In the genomic region with DNA sequence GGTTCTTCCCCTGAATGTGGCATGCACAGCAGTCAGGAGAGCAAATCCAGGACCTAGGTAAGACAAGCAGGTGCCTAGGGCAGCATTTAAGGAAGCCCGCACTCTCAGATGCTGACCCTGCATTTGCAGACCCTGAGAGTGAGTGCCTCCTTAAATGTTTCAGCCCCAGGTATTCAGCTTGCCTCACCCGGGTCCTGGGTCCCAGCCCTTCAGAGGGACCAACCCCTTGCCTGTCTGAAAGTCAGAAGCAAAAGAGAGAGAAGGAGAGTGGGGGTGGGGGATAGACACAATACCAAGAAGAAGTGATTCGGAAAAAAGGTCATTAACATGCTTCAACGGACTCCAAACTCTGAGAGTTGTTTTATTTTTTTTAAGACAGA, we compare ENCODE assay signal across 15 cellular contexts.
"Had no signal": no experiment of that assay in that cellular context is flagged by ENCODE, and none has a peak within 500 bp of the region (broad histone marks: within the 10 kb centered on the region; RNA-seq: fewer than 3 reads in every experiment).

No MANE protein-coding gene starts in this region.

- H3K4me1 Mint-ChIP-seq: activated CD4-positive, alpha-beta T cell treated with anti-CD3 and anti-CD28 coated beads, Interleukin-2, amount 10 ng/mL, durations not matched to agents 7 days and 5 days had no signal

- H3K9me3 ChIP-seq: SK-N-SH, upper lobe of left lung had no signal

- H3K4me3 ChIP-seq: dorsolateral prefrontal cortex, upper lobe of left lung had no signal

- H3K79me2 ChIP-seq: parathyroid adenoma had no signal

- H3K9me3 Mint-ChIP-seq: activated CD4-positive, alpha-beta T cell treated with anti-CD3 and anti-CD28 coated beads, Interleukin-2, amount 10 ng/mL, durations not matched to agents 7 days and 5 days; activated naive CD4-positive, alpha-beta T cell treated with anti-CD3 and anti-CD28 coated beads, Interleukin-2, amount 50 U/mL, for 72 hours; activated T-helper 2 cell treated with anti-CD3 and anti-CD28 coated beads, Interferon-gamma antibody, Interleukin-2, Interleukin-4, amounts not matched to agents 10 μg/mL and 5 μg/mL and 100 μg/mL, durations not matched to agents 14 hours and 24 hours and 36 hours; mesothelial cell of epicardium; T-helper 1 cell treated with Interleukin-12 subunit alpha and Interleukin-12 subunit beta and Interleukin-4 antibody, amounts not matched to agents 30 μg/mL and 1 μg/mL, for 36 hours had no signal

- H3K27ac Mint-ChIP-seq: activated CD4-positive, alpha-beta T cell treated with anti-CD3 and anti-CD28 coated beads, Interleukin-2, amount 10 ng/mL, durations not matched to agents 7 days and 5 days; activated naive CD4-positive, alpha-beta T cell treated with anti-CD3 and anti-CD28 coated beads, Interleukin-2, amount 50 U/mL, for 72 hours; activated T-helper 2 cell treated with anti-CD3 and anti-CD28 coated beads, Interferon-gamma antibody, Interleukin-2, Interleukin-4, amounts not matched to agents 10 μg/mL and 5 μg/mL and 100 μg/mL, durations not matched to agents 14 hours and 24 hours and 36 hours; mesothelial cell of epicardium; T-helper 1 cell treated with Interleukin-12 subunit alpha and Interleukin-12 subunit beta and Interleukin-4 antibody, amounts not matched to agents 30 μg/mL and 1 μg/mL, for 36 hours had no signal

- DNase-seq: activated CD4-positive, alpha-beta T cell treated with anti-CD3 and anti-CD28 coated beads, Interleukin-2, amount 10 ng/mL, durations not matched to agents 7 days and 5 days; activated CD4-positive, CD25-positive, alpha-beta regulatory T cell; activated T-cell treated with anti-CD3 and anti-CD28 coated beads for 4 hours; anterior cingulate cortex; small intestine; stimulated activated naive CD4-positive, alpha-beta T cell treated with Interleukin-2 at 50 U/mL for 16 hours; upper lobe of left lung had no signal

- H3K4me1 ChIP-seq: parathyroid adenoma, upper lobe of left lung had no signal

- H3K36me3 ChIP-seq: upper lobe of left lung had no signal

- H3K27me3 ChIP-seq: upper lobe of left lung had no signal

- H3K4me3 Mint-ChIP-seq: activated CD4-positive, alpha-beta T cell treated with anti-CD3 and anti-CD28 coated beads, Interleukin-2, amount 10 ng/mL, durations not matched to agents 7 days and 5 days; mesothelial cell of epicardium; T-helper 1 cell treated with Interleukin-12 subunit alpha and Interleukin-12 subunit beta and Interleukin-4 antibody, amounts not matched to agents 30 μg/mL and 1 μg/mL, for 36 hours had no signal

- ATAC-seq: activated naive CD4-positive, alpha-beta T cell treated with anti-CD3 and anti-CD28 coated beads, Interleukin-2, amount 50 U/mL, for 72 hours; esophagus mucosa had no signal

- H3K36me3 Mint-ChIP-seq: activated naive CD4-positive, alpha-beta T cell treated with anti-CD3 and anti-CD28 coated beads, Interleukin-2, amount 50 U/mL, for 72 hours; mesothelial cell of epicardium had no signal

- H3K9ac ChIP-seq: parathyroid adenoma, SK-N-SH had no signal

- H3K27ac ChIP-seq: parathyroid adenoma, upper lobe of left lung had no signal

- H3K4me2 ChIP-seq: SK-N-SH had no signal

- H2AFZ ChIP-seq: parathyroid adenoma had no signal
